Comparison of ENCODE assay signal across 30 cellular contexts in the genomic region with DNA sequence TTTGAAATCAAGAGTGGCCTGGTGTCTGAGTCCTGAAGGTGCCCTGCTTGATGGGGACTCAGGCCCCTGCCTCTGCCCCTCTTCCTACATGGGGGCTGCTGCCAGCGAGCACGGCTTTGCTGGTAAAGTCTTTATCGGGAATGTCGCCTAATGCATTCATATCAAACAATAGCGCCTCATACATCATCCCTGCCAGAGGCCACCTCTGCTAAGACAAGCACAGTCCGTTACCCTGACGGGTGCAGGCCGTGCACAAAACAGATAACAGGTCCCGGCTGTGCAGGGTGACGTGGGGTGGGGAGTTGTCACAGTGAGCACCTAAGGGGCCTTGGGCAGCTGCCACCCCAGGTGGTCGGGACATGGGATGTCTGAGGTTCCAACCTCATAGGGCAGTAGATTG.
"Had no signal": no experiment of that assay in that cellular context is flagged by ENCODE, and none has a peak within 500 bp of the region (broad histone marks: within the 10 kb centered on the region; RNA-seq: fewer than 3 reads in every experiment).

No MANE protein-coding gene starts in this region.

- H3K4me3 Mint-ChIP-seq: activated B cell treated with CpG ODN at 0.5 μM for 24 hours; activated CD4-positive, alpha-beta memory T cell treated with anti-CD3 and anti-CD28 coated beads, Interleukin-2, amount 10 ng/mL, durations not matched to agents 7 days and 5 days; activated CD8-positive, alpha-beta memory T cell treated with anti-CD3 and anti-CD28 coated beads, Interleukin-2, amount 10 ng/mL, durations not matched to agents 7 days and 5 days; activated naive CD4-positive, alpha-beta T cell treated with anti-CD3 and anti-CD28 coated beads, Interleukin-2, amount 10 ng/mL, durations not matched to agents 7 days and 5 days; activated naive CD8-positive, alpha-beta T cell; central memory CD8-positive, alpha-beta T cell; IgD-negative memory B cell; T-helper 2 cell treated with Interferon-gamma antibody and Interleukin-4, amounts not matched to agents 5 μg/mL and 100 μg/mL, for 36 hours had no signal

- H3K36me3 ChIP-seq: ascending aorta, cardiac muscle cell, MG63, SJCRH30 had no signal

- H3K9me3 ChIP-seq: ascending aorta, MG63, SJCRH30 had no signal

- H3K27me3 ChIP-seq: ascending aorta, cardiac muscle cell, MG63, SJCRH30 had no signal

- H3K27ac Mint-ChIP-seq: activated B cell treated with CpG ODN at 0.5 μM for 24 hours; activated CD4-positive, alpha-beta memory T cell treated with anti-CD3 and anti-CD28 coated beads, Interleukin-2, amount 10 ng/mL, durations not matched to agents 7 days and 5 days; activated CD8-positive, alpha-beta memory T cell treated with anti-CD3 and anti-CD28 coated beads, Interleukin-2, amount 10 ng/mL, durations not matched to agents 7 days and 5 days; activated naive CD4-positive, alpha-beta T cell treated with anti-CD3 and anti-CD28 coated beads, Interleukin-2, amount 10 ng/mL, durations not matched to agents 7 days and 5 days; activated naive CD8-positive, alpha-beta T cell; T-helper 2 cell treated with Interferon-gamma antibody and Interleukin-4, amounts not matched to agents 5 μg/mL and 100 μg/mL, for 36 hours had no signal

- H3K4me3 ChIP-seq: ascending aorta, cardiac muscle cell, MG63, SJCRH30 had no signal

- H3K4me1 ChIP-seq: ascending aorta, SJCRH30 had no signal

- H3K9me3 Mint-ChIP-seq: activated B cell treated with CpG ODN at 0.5 μM for 24 hours; activated CD4-positive, alpha-beta memory T cell treated with anti-CD3 and anti-CD28 coated beads, Interleukin-2, amount 10 ng/mL, durations not matched to agents 7 days and 5 days; activated naive CD4-positive, alpha-beta T cell treated with anti-CD3 and anti-CD28 coated beads, Interleukin-2, amount 10 ng/mL, durations not matched to agents 7 days and 5 days; central memory CD8-positive, alpha-beta T cell; IgD-negative memory B cell; T-helper 2 cell treated with Interferon-gamma antibody and Interleukin-4, amounts not matched to agents 5 μg/mL and 100 μg/mL, for 36 hours had no signal

- H3K36me3 Mint-ChIP-seq: activated CD8-positive, alpha-beta memory T cell treated with anti-CD3 and anti-CD28 coated beads, Interleukin-2, amount 10 ng/mL, durations not matched to agents 7 days and 5 days; activated naive CD4-positive, alpha-beta T cell treated with anti-CD3 and anti-CD28 coated beads, Interleukin-2, amount 10 ng/mL, durations not matched to agents 7 days and 5 days; activated naive CD8-positive, alpha-beta T cell had no signal

- DNase-seq: activated B cell treated with CpG ODN at 0.5 μM for 24 hours; activated CD4-positive, alpha-beta memory T cell treated with anti-CD3 and anti-CD28 coated beads, Interleukin-2, amount 10 ng/mL, durations not matched to agents 7 days and 5 days; activated CD4-positive, alpha-beta T cell treated with anti-CD3 and anti-CD28 coated beads for 4 hours; activated CD4-positive, alpha-beta T cell treated with anti-CD3 and anti-CD28 coated beads, Interleukin-2, amount 50 U/mL, for 1 hour; activated CD4-positive, CD25-positive, alpha-beta regulatory T cell treated with anti-CD3 and anti-CD28 coated beads, Interleukin-2, amount 50 U/mL, for 72 hours; activated CD8-positive, alpha-beta memory T cell treated with anti-CD3 and anti-CD28 coated beads for 24 hours; activated CD8-positive, alpha-beta memory T cell treated with anti-CD3 and anti-CD28 coated beads, Interleukin-2, amount 10 ng/mL, durations not matched to agents 7 days and 5 days; activated CD8-positive, alpha-beta memory T cell treated with anti-CD3 and anti-CD28 coated beads, Interleukin-2, amount 50 U/mL, for 48 hours; activated effector memory CD4-positive, alpha-beta T cell treated with Interleukin-2 at 50 U/mL for 16 hours; activated naive CD4-positive, alpha-beta T cell treated with anti-CD3 and anti-CD28 coated beads, Interleukin-2, amount 10 ng/mL, durations not matched to agents 7 days and 5 days; activated T-cell treated with anti-CD3 and anti-CD28 coated beads, Interleukin-2, amount 50 U/mL, for 48 hours; amygdala; Kasumi-1; KG1; MG63; NCI-H1048; NCI-H1436 treated with DMSO at 0.1 percent for 48 hours; NCI-H187 treated with DMSO at 0.1 percent for 48 hours; NCI-H2081 treated with DMSO at 0.1 percent for 48 hours; NCI-H345; NCI-H524 treated with DMSO at 0.1 percent for 48 hours; SHP77; SJCRH30 had no signal

- H3K27ac ChIP-seq: ascending aorta, cardiac muscle cell, SJCRH30 had no signal

- H3K4me1 Mint-ChIP-seq: activated B cell treated with CpG ODN at 0.5 μM for 24 hours; activated CD4-positive, alpha-beta memory T cell treated with anti-CD3 and anti-CD28 coated beads, Interleukin-2, amount 10 ng/mL, durations not matched to agents 7 days and 5 days; activated CD8-positive, alpha-beta memory T cell treated with anti-CD3 and anti-CD28 coated beads, Interleukin-2, amount 10 ng/mL, durations not matched to agents 7 days and 5 days; activated naive CD4-positive, alpha-beta T cell treated with anti-CD3 and anti-CD28 coated beads, Interleukin-2, amount 10 ng/mL, durations not matched to agents 7 days and 5 days; central memory CD8-positive, alpha-beta T cell; IgD-negative memory B cell had no signal

- ATAC-seq: activated CD8-positive, alpha-beta memory T cell treated with anti-CD3 and anti-CD28 coated beads, Interleukin-2, amount 10 ng/mL, durations not matched to agents 7 days and 5 days; Panc1 had no signal
